Comparison of ENCODE assay signal across 12 cellular contexts in the genomic region with DNA sequence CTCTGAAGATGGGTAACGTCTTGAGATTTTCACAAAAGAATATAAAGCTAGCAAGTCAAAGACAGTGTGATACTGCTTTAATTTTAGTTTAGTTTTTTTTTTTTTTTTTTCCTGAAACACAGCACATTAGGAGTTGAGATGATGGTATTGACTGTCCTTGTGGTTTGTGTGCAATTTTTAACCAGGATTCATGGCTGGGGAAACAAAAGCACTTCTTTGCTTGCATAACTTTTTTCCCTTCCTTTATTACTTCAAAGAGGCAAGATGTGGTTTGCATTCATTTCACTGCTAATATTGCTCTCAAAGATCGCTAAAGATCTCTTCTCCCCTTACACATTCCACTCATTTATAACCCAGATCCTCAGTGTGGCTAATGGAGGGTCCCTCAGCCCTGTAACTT.
DNase-seq lines count a peak whose midpoint lies in the region; ATAC-seq and TF ChIP-seq lines count a peak whose summit lies in the region.
"Had no signal": no experiment of that assay in that cellular context is flagged by ENCODE, and none has a peak within 500 bp of the region (broad histone marks: within the 10 kb centered on the region; RNA-seq: fewer than 3 reads in every experiment).

No MANE protein-coding gene starts in this region.

- H3K27me3 Mint-ChIP-seq in T-helper 1 cell treated with Interleukin-12 subunit alpha and Interleukin-12 subunit beta and Interleukin-4 antibody, amounts not matched to agents 30 μg/mL and 1 μg/mL, for 36 hours (ENCODE audit: low read depth), result peaks cover 33% of the 10 kb centered on the region
- H3K27me3 Mint-ChIP-seq in chondrocyte (ENCODE audit: low read depth), result no peaks in the 10 kb centered on the region

- no peak for ATAC-seq in HG03095 (IDR thresholded peaks at IDR 0.05; ENCODE audit: unreplicated experiment)
- ATAC-seq: heart left ventricle had no signal

- no peak for DNase-seq in T-helper 1 cell
- DNase-seq in NOMO-1 treated with DMSO at 0.1 percent for 48 hours (lab: John Stamatoyannopoulos, UW; ENCODE audit: unreplicated experiment), result peak; percentile 41
- DNase-seq in chondrocyte (ENCODE audit: low spot score), result no peak
- no peak for DNase-seq in osteoblast (ENCODE audit: insufficient read length, low spot score, missing footprints)
- DNase-seq in left ventricle myocardium inferior, result no peak
- DNase-seq in activated naive CD4-positive, alpha-beta T cell (lab: John Stamatoyannopoulos, UW), result no peak
- DNase-seq: activated effector memory CD4-positive, alpha-beta T cell treated with Interleukin-2 at 50 U/mL for 16 hours; DMS79 treated with DMSO at 0.1 percent for 48 hours; heart left ventricle; NCI-H2081 treated with DMSO at 0.1 percent for 48 hours had no signal

- peak overlapping the region; percentile 46 for H3K4me3 Mint-ChIP-seq in T-helper 1 cell treated with Interleukin-12 subunit alpha and Interleukin-12 subunit beta and Interleukin-4 antibody, amounts not matched to agents 30 μg/mL and 1 μg/mL, for 36 hours
- H3K4me3 Mint-ChIP-seq in chondrocyte (ENCODE audit: unreplicated experiment), result no peak overlapping the region

- intact Hi-C loops in left ventricle myocardium inferior (cut with micrococcal nuclease), result no loop called here

- peak overlapping the region; percentile 74 for H3K4me2 ChIP-seq in osteoblast (ENCODE audit: insufficient read depth, low read length)

- H2AFZ ChIP-seq in osteoblast (ENCODE audit: low read length), result peak overlapping the region; percentile 74

- H3K36me3 Mint-ChIP-seq in T-helper 1 cell treated with Interleukin-12 subunit alpha and Interleukin-12 subunit beta and Interleukin-4 antibody, amounts not matched to agents 30 μg/mL and 1 μg/mL, for 36 hours (ENCODE audit: low read depth), result peaks cover 2% of the 10 kb centered on the region
- no peaks in the 10 kb centered on the region for H3K36me3 Mint-ChIP-seq in chondrocyte (ENCODE audit: low read depth)

- peak overlapping the region; percentile 38 for H3K4me3 ChIP-seq in osteoblast (ENCODE audit: insufficient read depth, low read length)
- H3K4me3 ChIP-seq in left ventricle myocardium inferior, result no peak overlapping the region
- H3K4me3 ChIP-seq: heart left ventricle had no signal

- H3K27me3 ChIP-seq in osteoblast (ENCODE audit: insufficient read depth, low read length), result no peaks in the 10 kb centered on the region
- no peaks in the 10 kb centered on the region for H3K27me3 ChIP-seq in left ventricle myocardium inferior (ENCODE audit: low read depth)
- H3K27me3 ChIP-seq: heart left ventricle had no signal

- H3K27ac ChIP-seq in osteoblast (ENCODE audit: low read depth, low read length) (peak overlapping the region; percentile 56), left ventricle myocardium inferior (replicated peaks) (no peak overlapping the region)
- H3K27ac ChIP-seq: heart left ventricle had no signal

- H3K79me2 ChIP-seq in osteoblast (ENCODE audit: insufficient read depth, low read length), result no peaks in the 10 kb centered on the region

- H4K20me1 ChIP-seq in osteoblast (ENCODE audit: insufficient read depth, low read length), result no peaks in the 10 kb centered on the region

- TF ChIP-seq CTCF in chondrocyte (IDR thresholded peaks at IDR 0.05) (no peak), osteoblast (IDR thresholded peaks at IDR 0.05; ENCODE audit: extremely low read depth, low read depth, low read length) (no peak), left ventricle myocardium inferior (IDR thresholded peaks at IDR 0.05; ENCODE audit: borderline replicate concordance) (no peak)

- no peaks in the 10 kb centered on the region for H3K9me3 ChIP-seq in osteoblast (ENCODE audit: low read depth, low read length)
- no peaks in the 10 kb centered on the region for H3K9me3 ChIP-seq in left ventricle myocardium inferior (replicated peaks)
- H3K9me3 ChIP-seq: heart left ventricle had no signal

- H3K27ac Mint-ChIP-seq in T-helper 1 cell treated with Interleukin-12 subunit alpha and Interleukin-12 subunit beta and Interleukin-4 antibody, amounts not matched to agents 30 μg/mL and 1 μg/mL, for 36 hours, result peak overlapping the region; percentile 70
- peak overlapping the region; percentile 76 for H3K27ac Mint-ChIP-seq in chondrocyte (ENCODE audit: unreplicated experiment)

- peaks cover 38% of the 10 kb centered on the region for H3K4me1 Mint-ChIP-seq in T-helper 1 cell treated with Interleukin-12 subunit alpha and Interleukin-12 subunit beta and Interleukin-4 antibody, amounts not matched to agents 30 μg/mL and 1 μg/mL, for 36 hours (ENCODE audit: low read depth)
- H3K4me1 Mint-ChIP-seq in chondrocyte (ENCODE audit: low read depth), result peaks cover 16% of the 10 kb centered on the region

- H3K9me3 Mint-ChIP-seq in T-helper 1 cell treated with Interleukin-12 subunit alpha and Interleukin-12 subunit beta and Interleukin-4 antibody, amounts not matched to agents 30 μg/mL and 1 μg/mL, for 36 hours, result no peaks in the 10 kb centered on the region
- no peaks in the 10 kb centered on the region for H3K9me3 Mint-ChIP-seq in chondrocyte (ENCODE audit: low read depth)

- H3K4me1 ChIP-seq in osteoblast (ENCODE audit: insufficient read depth, low read length) (peaks cover 14% of the 10 kb centered on the region), left ventricle myocardium inferior (no peaks in the 10 kb centered on the region)

- no peaks in the 10 kb centered on the region for H3K36me3 ChIP-seq in osteoblast (ENCODE audit: insufficient read depth, low read length)
- no peaks in the 10 kb centered on the region for H3K36me3 ChIP-seq in left ventricle myocardium inferior
- H3K36me3 ChIP-seq: heart left ventricle had no signal
